ENCODE assay signal across 26 cellular contexts in the genomic region with DNA sequence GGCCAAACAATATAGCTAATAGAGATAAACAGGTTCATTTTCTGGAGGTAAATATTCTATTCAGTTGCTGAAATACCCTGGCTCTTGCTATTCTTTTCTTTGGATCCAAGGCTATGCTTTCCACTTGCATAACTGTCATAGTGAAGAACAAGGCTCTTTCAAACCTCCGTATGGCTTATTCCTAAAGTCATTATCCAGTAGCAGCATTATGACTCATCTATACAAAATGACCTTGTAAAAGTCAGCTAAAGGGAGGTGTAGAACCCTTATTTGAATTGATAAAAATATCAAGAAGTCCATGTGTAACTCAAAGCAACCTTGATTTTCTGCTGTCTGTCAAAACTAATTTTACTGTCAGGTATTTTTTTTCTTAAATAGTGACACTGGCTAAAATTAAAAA.
A peak's percentile ranks its signal among the peaks of the same experiment; 100 is the strongest.
DNase-seq lines count a peak whose midpoint lies in the region; ATAC-seq, FAIRE-seq and TF ChIP-seq lines count a peak whose summit lies in the region.
"Had no signal": no experiment of that assay in that cellular context is flagged by ENCODE, and none has a peak within 500 bp of the region (broad histone marks: within the 10 kb centered on the region; RNA-seq: fewer than 3 reads in every experiment).

No MANE protein-coding gene starts in this region.

- DNase-seq in ELR (ENCODE audit: low read depth) (peak; percentile 28), LoVo (ENCODE audit: low spot score) (peak; percentile 24), dermis blood vessel endothelial cell (peak; percentile 40), renal cortical epithelial cell (ENCODE audit: low read depth) (peak; percentile 53), iPS-NIHi11 (ENCODE audit: low spot score) (no peak), cerebellum (ENCODE audit: low spot score) (no peak), left ventricle myocardium superior (no peak), kidney (no peak)
- DNase-seq: activated CD4-positive, alpha-beta T cell treated with anti-CD3 and anti-CD28 coated beads for 4 hours; activated naive CD4-positive, alpha-beta T cell; activated T-cell treated with anti-CD3 and anti-CD28 coated beads, Interleukin-2, amount 50 U/mL, for 4 hours; brain microvascular endothelial cell; H7; heart right ventricle; MM.1S; naive B cell; NCI-H2029 treated with DMSO at 0.1 percent for 48 hours; NCI-H226; stimulated activated CD4-positive, alpha-beta T cell treated with anti-CD3 and anti-CD28 coated beads, Interleukin-15, amount 100 ng/mL, for 24 hours; stimulated activated naive CD4-positive, alpha-beta T cell treated with Interleukin-2 at 50 U/mL for 16 hours; T-helper 17 cell had no signal

- no peak for FAIRE-seq in kidney (lab: Jason Lieb, UNC)
- FAIRE-seq: G401.6 had no signal

- H3K4me3 ChIP-seq in kidney (ENCODE audit: low read length in 2 of 2) = no peak overlapping the region
- H3K4me3 ChIP-seq: heart right ventricle, prostate gland, SK-N-MC, vagina had no signal

- no peaks in the 10 kb centered on the region for H3K36me3 ChIP-seq in kidney (ENCODE audit: control insufficient read depth in 1 of 2, insufficient read depth in 2 of 2, low read length in 2 of 2)
- H3K36me3 ChIP-seq: brain microvascular endothelial cell, heart right ventricle, prostate gland, vagina had no signal

- no peaks in the 10 kb centered on the region for H3K4me1 ChIP-seq in kidney (ENCODE audit: control insufficient read depth in 1 of 2, insufficient read depth in 1 of 2, low read depth in 1 of 2, low read length in 2 of 2)
- H3K4me1 ChIP-seq: heart right ventricle, prostate gland, vagina had no signal

- H3K27ac ChIP-seq in kidney (ENCODE audit: low read depth in 2 of 2, low read length in 2 of 2) = no peak overlapping the region
- H3K27ac ChIP-seq: brain microvascular endothelial cell, heart right ventricle, prostate gland, SK-N-MC, vagina had no signal

- no peak overlapping the region for H3K9ac ChIP-seq in kidney (ENCODE audit: low read length in 2 of 2)

- no peak for TF ChIP-seq CTCF in kidney (IDR thresholded peaks at IDR 0.05; ENCODE audit: borderline replicate concordance, extremely low read depth, insufficient read depth)

- no peaks in the 10 kb centered on the region for H3K9me3 ChIP-seq in kidney (ENCODE audit: control insufficient read depth in 1 of 2, low read length in 2 of 2)
- H3K9me3 ChIP-seq: heart right ventricle, prostate gland, vagina had no signal

- intact Hi-C loops in left ventricle myocardium superior (cut with micrococcal nuclease) = no loop called here
- intact Hi-C loops in kidney (cut with DNase I) = no loop called here

- ATAC-seq in left ventricle myocardium superior = no peak
- ATAC-seq: activated T-cell treated with anti-CD3 and anti-CD28 coated beads, Interleukin-2, amount 50 U/mL, for 4 hours; heart right ventricle; left lobe of liver; T-helper 17 cell had no signal

Comparison
In these comparisons a context has a peak if more than half of its experiments do, and no peak if none do; other contexts are left out.
1. DNase-seq: peak in ELR (single experiment), LoVo (single experiment), dermis blood vessel endothelial cell (single experiment) and renal cortical epithelial cell (single experiment); none in iPS-NIHi11 (single experiment), cerebellum (single experiment), left ventricle myocardium superior (single experiment) and kidney (single experiment).